9 cellular contexts compared by ENCODE assay signal in the genomic region with DNA sequence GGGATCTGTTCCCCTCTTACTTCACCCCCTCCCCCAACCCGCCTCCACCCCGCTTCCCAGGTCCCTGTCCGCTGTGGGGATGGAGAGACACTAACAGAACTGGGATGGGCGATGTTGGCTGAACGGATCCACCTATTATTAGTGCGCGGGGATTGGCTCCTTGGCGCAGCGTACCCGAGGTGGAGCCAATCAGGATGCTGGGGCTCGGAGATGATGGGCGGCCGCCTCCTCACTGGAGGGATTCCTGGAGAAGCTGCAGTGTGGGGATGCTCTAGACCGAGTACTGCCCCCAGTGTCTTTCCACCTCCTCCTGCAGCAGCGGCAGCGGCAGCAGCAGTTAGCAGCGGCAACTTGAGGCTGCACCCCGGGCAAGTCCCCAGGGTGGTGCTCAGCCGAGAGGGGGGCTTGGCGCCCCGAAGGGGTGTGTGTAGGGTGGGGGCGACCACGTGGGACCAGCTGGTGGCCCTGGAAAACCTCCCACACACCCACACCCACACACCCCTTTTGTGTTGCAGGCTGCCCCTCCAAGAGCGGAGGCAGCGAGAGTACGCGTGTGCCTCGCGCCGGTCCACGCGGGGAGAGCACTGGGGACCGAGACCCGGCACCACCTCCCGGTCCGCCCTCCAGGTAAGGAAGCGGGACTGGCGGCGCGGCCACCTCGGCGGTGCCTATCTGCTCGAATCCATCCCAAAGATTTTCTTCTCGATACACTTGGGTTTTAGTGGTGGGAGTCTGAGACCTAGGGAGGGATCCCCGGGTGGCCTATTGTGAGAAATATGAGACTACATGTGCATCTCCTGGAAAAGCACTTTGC. TPM values are rescaled to one million over a fixed set of nuclear protein-coding genes. Genes with fewer than 3 reads are reported as not detected.
DNase-seq lines count a peak whose midpoint lies in the region; ATAC-seq, FAIRE-seq and TF ChIP-seq lines count a peak whose summit lies in the region.
"Had no signal": no experiment of that assay in that cellular context is flagged by ENCODE, and none has a peak within 500 bp of the region (broad histone marks: within the 10 kb centered on the region; RNA-seq: fewer than 3 reads in every experiment).

SYT1 (plus strand) TSS at position 292 of the 814 bp plus-strand sequence.

- H3K27me3 ChIP-seq in astrocyte (ENCODE audit: insufficient read depth, low read length) (no peaks in the 10 kb centered on the region), rectal smooth muscle tissue (ENCODE audit: control insufficient read depth, insufficient read depth, low read length) (no peaks in the 10 kb centered on the region)

- peak within 1 kb of the TSS; percentile 70 for H3K27ac ChIP-seq in astrocyte (ENCODE audit: low read depth, low read length)
- no peak within 1 kb of the TSS for H3K27ac ChIP-seq in rectal smooth muscle tissue (ENCODE audit: low read depth, low read length)

- no peaks in the 10 kb centered on the region for H3K9me3 ChIP-seq in astrocyte (ENCODE audit: insufficient read depth, low read depth, low read length)

- ATAC-seq in GM21447 (IDR thresholded peaks at IDR 0.05; ENCODE audit: unreplicated experiment): no peak
- ATAC-seq: K562 had no signal

- peak within 1 kb of the TSS; percentile 95 for H2AFZ ChIP-seq in astrocyte (ENCODE audit: low read depth, low read length)

- H3K36me3 ChIP-seq in astrocyte (ENCODE audit: insufficient read depth, low read length) (no peaks in the 10 kb centered on the region), rectal smooth muscle tissue (ENCODE audit: control insufficient read depth, insufficient read depth, low read length) (no peaks in the 10 kb centered on the region)

- peak within 1 kb of the TSS; percentile 95 for H3K4me2 ChIP-seq in astrocyte (ENCODE audit: low read length)

- H4K20me1 ChIP-seq in astrocyte (ENCODE audit: insufficient read depth, low read length): no peaks in the 10 kb centered on the region

- peak within 1 kb of the TSS; percentile 83 for H3K27ac Mint-ChIP-seq in astrocyte (ENCODE audit: unreplicated experiment)

- DNase-seq in D341Med (ENCODE audit: low spot score) (peak; percentile 93), GOT3 (lab: John Stamatoyannopoulos, UW) (peak; percentile 7), NCI-H187 treated with DMSO at 0.1 percent for 48 hours (lab: John Stamatoyannopoulos, UW) (peak; percentile 92), astrocyte (ENCODE audit: low read depth) (peak; percentile 87), hepatic stellate cell (ENCODE audit: low spot score) (peak; percentile 91), RPMI8226 (no peak)

- H3K79me2 ChIP-seq in astrocyte (ENCODE audit: insufficient read depth, low read length): peaks cover 28% of the 10 kb centered on the region

- H3K4me3 ChIP-seq in astrocyte (ENCODE audit: insufficient read depth, low read depth, low read length): peak within 1 kb of the TSS; percentile 85
- H3K4me3 ChIP-seq in rectal smooth muscle tissue (ENCODE audit: low read length): peak within 1 kb of the TSS; percentile 53
- H3K4me3 ChIP-seq: K562 had no signal

- no peak for TF ChIP-seq CTCF in astrocyte (IDR thresholded peaks at IDR 0.05; ENCODE audit: insufficient read depth, low read depth, low read length)

- H3K4me1 ChIP-seq in astrocyte (ENCODE audit: insufficient read depth, low read length): no peaks in the 10 kb centered on the region
- H3K4me1 ChIP-seq in rectal smooth muscle tissue (ENCODE audit: control insufficient read depth, insufficient read depth, low read length): no peaks in the 10 kb centered on the region

- H3K9ac ChIP-seq in astrocyte (ENCODE audit: low read length) (peak within 1 kb of the TSS; percentile 85), rectal smooth muscle tissue (ENCODE audit: low read length) (no peak within 1 kb of the TSS)

- no peaks in the 10 kb centered on the region for H3K36me3 Mint-ChIP-seq in astrocyte (ENCODE audit: low read depth, unreplicated experiment)

- no peaks in the 10 kb centered on the region for H3K9me3 Mint-ChIP-seq in astrocyte (ENCODE audit: unreplicated experiment)

- no peaks in the 10 kb centered on the region for H3K27me3 Mint-ChIP-seq in astrocyte (ENCODE audit: low read depth, unreplicated experiment)

- no peaks in the 10 kb centered on the region for H3K4me1 Mint-ChIP-seq in astrocyte (ENCODE audit: low read depth, unreplicated experiment)

- FAIRE-seq in astrocyte (lab: Jason Lieb, UNC): no peak
- FAIRE-seq: K562 had no signal

- H3K4me3 Mint-ChIP-seq in astrocyte (ENCODE audit: unreplicated experiment): peak within 1 kb of the TSS; percentile 95

RNA-seq across cellular contexts. Expression of gene SYT1, which starts in this region (rescaled TPM):
- total RNA-seq in astrocyte: 24.0 and 33.2 TPM in 2 replicates
